13 cellular contexts compared by ENCODE assay signal in the genomic region with DNA sequence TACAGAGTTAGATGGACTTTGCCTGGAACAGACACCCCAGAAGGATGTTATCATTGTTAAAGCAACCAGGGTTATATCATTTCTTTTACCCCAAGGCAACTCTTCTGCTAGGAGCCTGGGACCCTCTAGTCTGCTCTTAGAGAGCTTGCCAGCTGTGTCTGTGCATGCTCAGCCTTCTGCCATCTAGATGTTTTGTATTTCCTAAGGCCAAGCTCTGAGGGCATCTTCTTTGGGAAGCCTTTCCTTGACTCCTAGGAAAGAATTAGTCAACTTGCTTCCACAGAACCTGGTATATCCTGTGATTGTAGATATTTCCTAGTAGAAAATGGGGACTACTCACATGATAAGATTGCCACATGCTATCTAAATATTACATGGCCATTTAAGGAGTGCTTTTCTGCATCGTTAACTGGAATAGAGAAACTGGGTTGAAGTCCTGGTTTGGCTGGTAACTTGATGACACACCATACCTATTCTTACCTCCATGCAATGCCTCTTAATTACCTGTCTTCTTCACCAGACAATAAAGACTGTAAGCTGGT.
DNase-seq lines count a peak whose midpoint lies in the region; ATAC-seq, FAIRE-seq and TF ChIP-seq lines count a peak whose summit lies in the region.
"Had no signal": no experiment of that assay in that cellular context is flagged by ENCODE, and none has a peak within 500 bp of the region (broad histone marks: within the 10 kb centered on the region; RNA-seq: fewer than 3 reads in every experiment).

No MANE protein-coding gene starts in this region.

- intact Hi-C loops in colonic mucosa (cut with DNase I): no loop called here
- intact Hi-C loops in pancreas (cut with DNase I): no loop called here

- H3K27ac Mint-ChIP-seq in mesothelial cell of epicardium: no peak overlapping the region

- peaks cover 9% of the 10 kb centered on the region for H3K4me1 ChIP-seq in colonic mucosa
- peaks cover 5 to 13% (median 9%) of the 10 kb centered on the region in 3 donors for H3K4me1 ChIP-seq in pancreas

- TF ChIP-seq CTCF in colonic mucosa (IDR thresholded peaks at IDR 0.05) (no peak), pancreas (IDR thresholded peaks at IDR 0.05) (no peak), mesothelial cell of epicardium (IDR thresholded peaks at IDR 0.05; ENCODE audit: unreplicated experiment) (no peak)

- H3K4me3 Mint-ChIP-seq in mesothelial cell of epicardium: no peak overlapping the region

- no peaks in the 10 kb centered on the region for H3K9me3 ChIP-seq in colonic mucosa
- no peaks in the 10 kb centered on the region for H3K9me3 ChIP-seq in pancreas

- H3K36me3 ChIP-seq in colonic mucosa (no peaks in the 10 kb centered on the region), pancreas (no peaks in the 10 kb centered on the region)

- no peaks in the 10 kb centered on the region for H3K27me3 ChIP-seq in colonic mucosa
- H3K27me3 ChIP-seq in pancreas: no peaks in the 10 kb centered on the region
- H3K27me3 ChIP-seq: foreskin keratinocyte had no signal

- FAIRE-seq in pancreas (lab: Jason Lieb, UNC): no peak
- FAIRE-seq: TTC549 had no signal

- peak in 3 of 4 donors; percentile 6 to 29 (median 21) for ATAC-seq in pancreas
- ATAC-seq: foreskin keratinocyte had no signal

- no peak overlapping the region for H3K9ac ChIP-seq in colonic mucosa (ENCODE audit: low read depth in 2 of 2, low read length in 2 of 2)

- no peaks in the 10 kb centered on the region for H3K36me3 Mint-ChIP-seq in mesothelial cell of epicardium

- H3K4me1 Mint-ChIP-seq in mesothelial cell of epicardium: peaks cover 16% of the 10 kb centered on the region

- H3K27me3 Mint-ChIP-seq in mesothelial cell of epicardium (ENCODE audit: low read depth): no peaks in the 10 kb centered on the region

- DNase-seq in EH (ENCODE audit: low read depth) (peak; percentile 43), NCI-H2029 (lab: John Stamatoyannopoulos, UW) (peak; percentile 38), colonic mucosa (no peak), pancreas (no peak), activated gamma-delta T cell (lab: John Stamatoyannopoulos, UW) (no peak), mesothelial cell of epicardium (ENCODE audit: low spot score in 2 of 2, unreplicated experiment in 2 of 2) (no peak), islet precursor cell (no peak), NCI-H2081 treated with DMSO at 0.1 percent for 48 hours (lab: John Stamatoyannopoulos, UW) (no peak)
- DNase-seq: amniotic stem cell, foreskin keratinocyte, GDM1, NCI-H82 had no signal

- no peaks in the 10 kb centered on the region for H3K9me3 Mint-ChIP-seq in mesothelial cell of epicardium

- H3K4me3 ChIP-seq in colonic mucosa (no peak overlapping the region), pancreas (no peak overlapping the region)

- 32 to 38% methylated on average over 1 of the region's 1 CpG for WGBS in pancreas, 2 donors

- H3K27ac ChIP-seq in colonic mucosa: peak overlapping the region; percentile 12
- H3K27ac ChIP-seq in pancreas: peak overlapping the region in 1 of 4 donors; percentile 10
- H3K27ac ChIP-seq: foreskin keratinocyte had no signal

Comparison
In these comparisons a context has a peak if more than half of its experiments do, and no peak if none do; other contexts are left out.
1. DNase-seq: peak in EH (single experiment) and NCI-H2029 (single experiment); none in colonic mucosa (single experiment), pancreas (0 of 6), activated gamma-delta T cell (single experiment), mesothelial cell of epicardium (0 of 2), islet precursor cell (single experiment) and NCI-H2081 treated with DMSO at 0.1 percent for 48 hours (single experiment).